In the genomic region with DNA sequence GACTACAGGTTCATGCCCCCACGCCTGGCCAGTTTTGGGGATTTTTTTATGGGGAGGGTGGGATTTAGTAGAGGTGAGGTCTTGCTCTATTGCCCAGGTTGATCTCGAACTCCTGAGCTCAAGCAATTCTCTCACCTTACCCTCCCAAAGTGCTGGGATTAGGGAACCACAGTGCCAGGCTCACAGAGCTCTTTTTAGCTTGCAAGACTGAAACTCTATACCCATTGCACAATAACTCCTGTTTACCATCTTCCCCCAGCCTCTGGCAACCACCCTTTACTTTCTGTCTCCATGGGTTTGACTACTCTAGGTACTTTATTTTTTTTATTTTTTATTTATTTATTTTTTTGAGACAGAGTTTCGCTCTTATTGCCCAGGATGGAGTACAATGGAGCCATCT, we compare ENCODE assay signal across 14 cellular contexts. TPM values are rescaled to one million over a fixed set of nuclear protein-coding genes. Genes with fewer than 3 reads are reported as not detected.
DNase-seq lines count a peak whose midpoint lies in the region; ATAC-seq and TF ChIP-seq lines count a peak whose summit lies in the region.
"Had no signal": no experiment of that assay in that cellular context is flagged by ENCODE, and none has a peak within 500 bp of the region (broad histone marks: within the 10 kb centered on the region; RNA-seq: fewer than 3 reads in every experiment).

No MANE protein-coding gene starts in this region.

- no peaks in the 10 kb centered on the region for H3K27me3 Mint-ChIP-seq in activated CD8-positive, alpha-beta T cell treated with anti-CD3 and anti-CD28 coated beads for 36 hours
- H3K27me3 Mint-ChIP-seq in glutamatergic neuron (ENCODE audit: unreplicated experiment) = peaks cover 5% of the 10 kb centered on the region

- no peaks in the 10 kb centered on the region for H3K36me3 ChIP-seq in IMR-90 (ENCODE audit: control insufficient read depth, insufficient read depth, low read length)
- H3K36me3 ChIP-seq: Peyer's patch, suprapubic skin had no signal

- no peak overlapping the region for H3K4me3 Mint-ChIP-seq in activated CD8-positive, alpha-beta T cell treated with anti-CD3 and anti-CD28 coated beads for 36 hours
- H3K4me3 Mint-ChIP-seq in glutamatergic neuron (ENCODE audit: unreplicated experiment) = no peak overlapping the region
- H3K4me3 Mint-ChIP-seq: neural crest cell had no signal

- CTCF ChIA-PET in IMR-90 (lab: Yijun Ruan, JAX) = no interaction called here
- CTCF ChIA-PET in activated CD8-positive, alpha-beta T cell treated with anti-CD3 and anti-CD28 coated beads for 36 hours (lab: Charles Lee) = interaction anchor here (1.0 to 1.6 kb wide), 2 partner anchors 11 to 62 kb away, joined by 3 to 4 read pairs; no protein-coding TSS in a partner anchor

- WGBS in IMR-90 (ENCODE audit: extremely low coverage in 2 of 2, insufficient read length in 1 of 2), 2 experiments = 100% methylated on average over 1 of the region's 3 CpGs; no CpG with 5 or more reads in 1 of the 2 experiments

- peaks cover 36% of the 10 kb centered on the region for H3K4me1 Mint-ChIP-seq in activated CD8-positive, alpha-beta T cell treated with anti-CD3 and anti-CD28 coated beads for 36 hours (ENCODE audit: low read depth)
- H3K4me1 Mint-ChIP-seq in glutamatergic neuron (ENCODE audit: low read depth, unreplicated experiment) = peaks cover 13% of the 10 kb centered on the region

- H3K27me3 ChIP-seq in IMR-90 (ENCODE audit: control insufficient read depth, insufficient read depth, low read length) = no peaks in the 10 kb centered on the region
- H3K27me3 ChIP-seq: Peyer's patch, suprapubic skin had no signal

- ATAC-seq in IMR-90 (ENCODE audit: low read depth) (no peak; the same call in 1 of the 2 replicates), HG03108 (IDR thresholded peaks at IDR 0.05; ENCODE audit: unreplicated experiment) (no peak)
- no peak for ATAC-seq in activated CD8-positive, alpha-beta T cell treated with anti-CD3 and anti-CD28 coated beads for 36 hours

- no peak overlapping the region for H2AFZ ChIP-seq in IMR-90 (replicated peaks; ENCODE audit: low read length, poor library complexity)

- peak overlapping the region; percentile 100 for H2BK5ac ChIP-seq in IMR-90 (ENCODE audit: low read depth, low read length, poor library complexity, severe bottlenecking)

- no peak overlapping the region for H3K4me3 ChIP-seq in AG09309 (ENCODE audit: control insufficient read depth, low read depth, low read length)
- H3K4me3 ChIP-seq in IMR-90 (ENCODE audit: insufficient read depth, low read depth, low read length) = no peak overlapping the region
- H3K4me3 ChIP-seq: Peyer's patch, suprapubic skin had no signal

- no peak for TF ChIP-seq POLR2A in IMR-90 (IDR thresholded peaks at IDR 0.05; ENCODE audit: low read depth, low read length)

- no peaks in the 10 kb centered on the region for H3K36me3 Mint-ChIP-seq in activated CD8-positive, alpha-beta T cell treated with anti-CD3 and anti-CD28 coated beads for 36 hours (ENCODE audit: low read depth)
- H3K36me3 Mint-ChIP-seq in glutamatergic neuron (ENCODE audit: unreplicated experiment) = no peaks in the 10 kb centered on the region
- H3K36me3 Mint-ChIP-seq: CD8-positive, alpha-beta memory T cell had no signal

- peak overlapping the region; percentile 54 for H3K27ac Mint-ChIP-seq in activated CD8-positive, alpha-beta T cell treated with anti-CD3 and anti-CD28 coated beads for 36 hours
- H3K27ac Mint-ChIP-seq in glutamatergic neuron (ENCODE audit: unreplicated experiment) = peak overlapping the region; percentile 64

- H2AK9ac ChIP-seq in IMR-90 (replicated peaks; ENCODE audit: low read depth, low read length, poor library complexity) = peak overlapping the region; percentile 88

- peaks cover 6 to 22% of the 10 kb centered on the region in 2 experiments for H3K79me1 ChIP-seq in IMR-90 (ENCODE audit: low read depth in 1 of 2, low read length in 2 of 2)

- H3K9me3 Mint-ChIP-seq in activated CD8-positive, alpha-beta T cell treated with anti-CD3 and anti-CD28 coated beads for 36 hours = no peaks in the 10 kb centered on the region
- peaks cover 6% of the 10 kb centered on the region for H3K9me3 Mint-ChIP-seq in glutamatergic neuron (ENCODE audit: unreplicated experiment)
- H3K9me3 Mint-ChIP-seq: activated naive CD4-positive, alpha-beta T cell treated with anti-CD3 and anti-CD28 coated beads, Interleukin-2, amount 50 U/mL, for 72 hours; neural crest cell had no signal

- POLR2A ChIA-PET in IMR-90 (lab: Charles Lee; ENCODE audit: unreplicated experiment) = no interaction called here
- POLR2A ChIA-PET in activated CD8-positive, alpha-beta T cell treated with anti-CD3 and anti-CD28 coated beads for 36 hours (lab: Charles Lee) = interaction anchor here (0.6 to 2.0 kb wide), 5 partner anchors 9 to 38 kb away, joined by 3 to 7 read pairs (median 3); partner anchors contain the start of gene CDK17

- H3K23ac ChIP-seq in IMR-90 (ENCODE audit: low read depth, low read length) = peak overlapping the region; percentile 19

- DNase-seq in AG09309 (ENCODE audit: low read depth) = peak; percentile 58
- DNase-seq in IMR-90 = peak; percentile 83
- DNase-seq in activated CD8-positive, alpha-beta T cell treated with anti-CD3 and anti-CD28 coated beads for 36 hours = no peak
- no peak for DNase-seq in glutamatergic neuron
- no peak for DNase-seq in COLO668 (lab: John Stamatoyannopoulos, UW; ENCODE audit: unreplicated experiment)
- DNase-seq in SHP77 treated with DMSO at 0.1 percent for 48 hours (lab: John Stamatoyannopoulos, UW) = no peak
- DNase-seq in hippocampal formation (lab: John Stamatoyannopoulos, UW) = no peak
- DNase-seq: CD8-positive, alpha-beta memory T cell; NCI-H1417; Peyer's patch had no signal

- H3K9me1 ChIP-seq in IMR-90 (ENCODE audit: insufficient read depth, low read length) = peaks cover 5% of the 10 kb centered on the region; the same call in 1 of the 2 replicates

- peak overlapping the region; percentile 99 for H2BK120ac ChIP-seq in IMR-90 (ENCODE audit: low read depth, low read length)

- peak overlapping the region; percentile 96 for H3K9ac ChIP-seq in IMR-90 (ENCODE audit: low read depth, low read length)

- H3K18ac ChIP-seq in IMR-90 (ENCODE audit: low read depth, low read length) = peak overlapping the region; percentile 99

- H2BK20ac ChIP-seq in IMR-90 (ENCODE audit: low read depth, low read length) = peak overlapping the region; percentile 96

- no peak for TF ChIP-seq CTCF in AG09309 (IDR thresholded peaks at IDR 0.05; ENCODE audit: control insufficient read depth, insufficient read depth, low read depth, low read length, missing control alignments)
- TF ChIP-seq CTCF in IMR-90 (conservative IDR thresholded peaks at IDR 0.05; ENCODE audit: low read depth, low read length) = no peak
- TF ChIP-seq CTCF in activated CD8-positive, alpha-beta T cell treated with anti-CD3 and anti-CD28 coated beads for 36 hours (IDR thresholded peaks at IDR 0.05) = no peak
- no peak for TF ChIP-seq CTCF in glutamatergic neuron (IDR thresholded peaks at IDR 0.05; ENCODE audit: partially characterized antibody, unreplicated experiment)

- peak overlapping the region; percentile 99 for H3K27ac ChIP-seq in IMR-90 (ENCODE audit: insufficient read depth, low read length)

- H3K4ac ChIP-seq in IMR-90 (ENCODE audit: low read depth, low read length) = peak overlapping the region; percentile 99

- no peaks in the 10 kb centered on the region for H3K9me3 ChIP-seq in IMR-90 (ENCODE audit: control insufficient read depth, insufficient read depth, low read length)
- H3K9me3 ChIP-seq: Peyer's patch, suprapubic skin had no signal

- H3K4me2 ChIP-seq in IMR-90 (ENCODE audit: low read depth, low read length) = peak overlapping the region; percentile 82

- peak overlapping the region; percentile 99 for H4K5ac ChIP-seq in IMR-90 (ENCODE audit: low read depth, low read length)

- BruUV-seq in IMR-90 (replicated peaks; lab: Mats Ljungman, UMichigan) = no TSS peak

- dilution Hi-C loops in IMR-90 (cut with HindIII; ENCODE audit: low sequenced_read_pairs, unreplicated experiment) = no loop called here

- peak overlapping the region; percentile 97; the same call in 2 of the 3 replicates for H2BK15ac ChIP-seq in IMR-90 (ENCODE audit: low read depth, low read length)

- TF ChIP-seq RAD21 in IMR-90 (IDR thresholded peaks at IDR 0.05; ENCODE audit: low read length) = no peak

- H2AK5ac ChIP-seq in IMR-90 (ENCODE audit: low read depth, low read length) = peak overlapping the region; percentile 93

- peak overlapping the region; percentile 98 for H3K14ac ChIP-seq in IMR-90 (replicated peaks; ENCODE audit: low read depth, low read length)

- peak overlapping the region; percentile 98 for H4K91ac ChIP-seq in IMR-90 (ENCODE audit: insufficient read depth, low read depth, low read length)

- intact Hi-C loops in IMR-90 (cut with micrococcal nuclease) = loop anchor here (2.0 kb wide), 1 partner anchor 25 kb away; the partner anchor contains the start of gene CDK17
- intact Hi-C loops in activated CD8-positive, alpha-beta T cell treated with anti-CD3 and anti-CD28 coated beads for 36 hours (cut with micrococcal nuclease) = loop anchor here (5.0 kb wide), 1 partner anchor 146 kb away; no protein-coding TSS in a partner anchor

- H3K4me1 ChIP-seq in IMR-90 (ENCODE audit: control insufficient read depth, insufficient read depth, low read length) = peaks cover 23% of the 10 kb centered on the region

- no peaks in the 10 kb centered on the region for H4K20me1 ChIP-seq in IMR-90 (ENCODE audit: insufficient read depth, low read length)

- H4K8ac ChIP-seq in IMR-90 (ENCODE audit: low read depth in 2 of 2, low read length in 2 of 2) = peak overlapping the region; percentile 80 to 99

- H3K56ac ChIP-seq in IMR-90 (ENCODE audit: extremely low read depth, insufficient read depth, low read length) = peak overlapping the region; percentile 100

- in situ Hi-C loops in IMR-90 (cut with MboI; ENCODE audit: low sequenced_read_pairs) = no loop called here

TF ChIP-seq in IMR-90, 13 proteins besides CTCF, POLR2A, EP300 and RAD21:
- TF ChIP-seq ELK1 (IDR thresholded peaks at IDR 0.05; ENCODE audit: borderline replicate concordance, low read depth, low read length) (no peak), CEBPB (IDR thresholded peaks at IDR 0.05; ENCODE audit: low read depth, low read length) (peak; percentile 97)

RNA-seq across cellular contexts. Expression of gene CDK17, which starts 25.7 kb away (rescaled TPM):
- total RNA-seq in IMR-90 (2012; rRNA removed) = 50.2 and 58.9 TPM in 2 replicates
- polyA plus RNA-seq in IMR-90 (2012; rRNA removed) = 14.5 and 15.4 TPM in 2 replicates
- 6.0 and 8.4 TPM in 2 replicates for polyA plus RNA-seq in IMR-90 (2012; cell fraction: cytosol; rRNA removed)
- polyA plus RNA-seq in IMR-90 (2012; cell fraction: nucleus; rRNA removed; ENCODE audit: low replicate concordance) = 8.1 and 41.6 TPM in 2 replicates
- total RNA-seq in activated CD8-positive, alpha-beta T cell treated with anti-CD3 and anti-CD28 coated beads for 36 hours = 10 to 100 TPM; 28.4 to 29.0 TPM
- total RNA-seq in glutamatergic neuron (ENCODE audit: unreplicated experiment) = 46.7 TPM

Comparison
In these comparisons a context has a peak if more than half of its experiments do, and no peak if none do; other contexts are left out.
1. DNase-seq: peak in AG09309 (single experiment) and IMR-90 (single experiment); none in activated CD8-positive, alpha-beta T cell treated with anti-CD3 and anti-CD28 coated beads for 36 hours (single experiment), glutamatergic neuron (single experiment), COLO668 (single experiment), SHP77 treated with DMSO at 0.1 percent for 48 hours (single experiment) and hippocampal formation (0 of 2).